9 cellular contexts compared by ENCODE assay signal in the genomic region with DNA sequence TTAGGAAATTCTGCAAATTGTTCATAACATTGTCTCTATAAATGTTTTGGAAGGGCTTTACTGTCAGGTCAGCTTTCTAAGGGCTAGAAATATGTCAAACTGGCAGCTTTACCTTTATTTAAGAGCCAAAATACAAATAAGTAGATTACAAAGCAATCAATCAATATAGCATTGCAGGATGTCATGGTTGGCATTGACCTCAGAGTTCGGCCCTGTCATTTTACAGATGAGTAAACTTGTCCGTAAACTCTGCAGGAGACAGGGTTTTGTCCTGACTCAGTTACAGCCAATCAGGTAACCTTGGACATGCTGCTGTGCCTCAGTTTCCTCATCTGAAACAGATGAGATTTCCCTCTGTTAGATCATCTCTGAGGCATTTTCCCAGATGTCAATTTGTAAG. TPM values are rescaled to one million over a fixed set of nuclear protein-coding genes. Genes with fewer than 3 reads are reported as not detected.
"Had no signal": no experiment of that assay in that cellular context is flagged by ENCODE, and none has a peak within 500 bp of the region (broad histone marks: within the 10 kb centered on the region; RNA-seq: fewer than 3 reads in every experiment).

No MANE protein-coding gene starts in this region.

- H2AFZ ChIP-seq: GM23338 had no signal

- H3K4me3 Mint-ChIP-seq: GM23338, H9 had no signal

- DNase-seq: H9, IMR-90, KBM-7 had no signal

- H3K9me3 Mint-ChIP-seq: H9 had no signal

- FAIRE-seq: H1, H54, HTR-8/SVneo had no signal

- H3K27ac Mint-ChIP-seq: GM23338, H9 had no signal

- H3K4me2 ChIP-seq: GM23338 had no signal

- ATAC-seq: GM23338, HCT116 had no signal

- H3K4me3 ChIP-seq: GM23338 had no signal

RNA-seq across cellular contexts. Expression of a gene that starts 25.9 kb away (rescaled TPM):
- total RNA-seq: GM23338, H1, HT-29 had no signal
